In genomic region chr1:40951943-40952743, GRCh38 we compare ENCODE assay signal across 2 cellular contexts.
TF ChIP-seq lines count a peak whose summit lies in the region.

No MANE protein-coding gene starts in this region.

TF ChIP-seq in GM23338, 12 proteins besides CTCF, POLR2A, EP300 and RAD21:
- TF ChIP-seq EZH2phosphoT487 (IDR thresholded peaks at IDR 0.05; ENCODE audit: unreplicated experiment) (no peak), JUNB (IDR thresholded peaks at IDR 0.05; ENCODE audit: unreplicated experiment) (no peak), REST (IDR thresholded peaks at IDR 0.05; ENCODE audit: unreplicated experiment) (no peak), EZH2 (IDR thresholded peaks at IDR 0.05; ENCODE audit: low read depth, unreplicated experiment) (no peak), CREB1 (CRISPR knock-in tag; IDR thresholded peaks at IDR 0.05; ENCODE audit: low read depth) (no peak), POLR2AphosphoS5 (IDR thresholded peaks at IDR 0.05; ENCODE audit: low read depth) (no peak)
- TF ChIP-seq, protein P1, sequence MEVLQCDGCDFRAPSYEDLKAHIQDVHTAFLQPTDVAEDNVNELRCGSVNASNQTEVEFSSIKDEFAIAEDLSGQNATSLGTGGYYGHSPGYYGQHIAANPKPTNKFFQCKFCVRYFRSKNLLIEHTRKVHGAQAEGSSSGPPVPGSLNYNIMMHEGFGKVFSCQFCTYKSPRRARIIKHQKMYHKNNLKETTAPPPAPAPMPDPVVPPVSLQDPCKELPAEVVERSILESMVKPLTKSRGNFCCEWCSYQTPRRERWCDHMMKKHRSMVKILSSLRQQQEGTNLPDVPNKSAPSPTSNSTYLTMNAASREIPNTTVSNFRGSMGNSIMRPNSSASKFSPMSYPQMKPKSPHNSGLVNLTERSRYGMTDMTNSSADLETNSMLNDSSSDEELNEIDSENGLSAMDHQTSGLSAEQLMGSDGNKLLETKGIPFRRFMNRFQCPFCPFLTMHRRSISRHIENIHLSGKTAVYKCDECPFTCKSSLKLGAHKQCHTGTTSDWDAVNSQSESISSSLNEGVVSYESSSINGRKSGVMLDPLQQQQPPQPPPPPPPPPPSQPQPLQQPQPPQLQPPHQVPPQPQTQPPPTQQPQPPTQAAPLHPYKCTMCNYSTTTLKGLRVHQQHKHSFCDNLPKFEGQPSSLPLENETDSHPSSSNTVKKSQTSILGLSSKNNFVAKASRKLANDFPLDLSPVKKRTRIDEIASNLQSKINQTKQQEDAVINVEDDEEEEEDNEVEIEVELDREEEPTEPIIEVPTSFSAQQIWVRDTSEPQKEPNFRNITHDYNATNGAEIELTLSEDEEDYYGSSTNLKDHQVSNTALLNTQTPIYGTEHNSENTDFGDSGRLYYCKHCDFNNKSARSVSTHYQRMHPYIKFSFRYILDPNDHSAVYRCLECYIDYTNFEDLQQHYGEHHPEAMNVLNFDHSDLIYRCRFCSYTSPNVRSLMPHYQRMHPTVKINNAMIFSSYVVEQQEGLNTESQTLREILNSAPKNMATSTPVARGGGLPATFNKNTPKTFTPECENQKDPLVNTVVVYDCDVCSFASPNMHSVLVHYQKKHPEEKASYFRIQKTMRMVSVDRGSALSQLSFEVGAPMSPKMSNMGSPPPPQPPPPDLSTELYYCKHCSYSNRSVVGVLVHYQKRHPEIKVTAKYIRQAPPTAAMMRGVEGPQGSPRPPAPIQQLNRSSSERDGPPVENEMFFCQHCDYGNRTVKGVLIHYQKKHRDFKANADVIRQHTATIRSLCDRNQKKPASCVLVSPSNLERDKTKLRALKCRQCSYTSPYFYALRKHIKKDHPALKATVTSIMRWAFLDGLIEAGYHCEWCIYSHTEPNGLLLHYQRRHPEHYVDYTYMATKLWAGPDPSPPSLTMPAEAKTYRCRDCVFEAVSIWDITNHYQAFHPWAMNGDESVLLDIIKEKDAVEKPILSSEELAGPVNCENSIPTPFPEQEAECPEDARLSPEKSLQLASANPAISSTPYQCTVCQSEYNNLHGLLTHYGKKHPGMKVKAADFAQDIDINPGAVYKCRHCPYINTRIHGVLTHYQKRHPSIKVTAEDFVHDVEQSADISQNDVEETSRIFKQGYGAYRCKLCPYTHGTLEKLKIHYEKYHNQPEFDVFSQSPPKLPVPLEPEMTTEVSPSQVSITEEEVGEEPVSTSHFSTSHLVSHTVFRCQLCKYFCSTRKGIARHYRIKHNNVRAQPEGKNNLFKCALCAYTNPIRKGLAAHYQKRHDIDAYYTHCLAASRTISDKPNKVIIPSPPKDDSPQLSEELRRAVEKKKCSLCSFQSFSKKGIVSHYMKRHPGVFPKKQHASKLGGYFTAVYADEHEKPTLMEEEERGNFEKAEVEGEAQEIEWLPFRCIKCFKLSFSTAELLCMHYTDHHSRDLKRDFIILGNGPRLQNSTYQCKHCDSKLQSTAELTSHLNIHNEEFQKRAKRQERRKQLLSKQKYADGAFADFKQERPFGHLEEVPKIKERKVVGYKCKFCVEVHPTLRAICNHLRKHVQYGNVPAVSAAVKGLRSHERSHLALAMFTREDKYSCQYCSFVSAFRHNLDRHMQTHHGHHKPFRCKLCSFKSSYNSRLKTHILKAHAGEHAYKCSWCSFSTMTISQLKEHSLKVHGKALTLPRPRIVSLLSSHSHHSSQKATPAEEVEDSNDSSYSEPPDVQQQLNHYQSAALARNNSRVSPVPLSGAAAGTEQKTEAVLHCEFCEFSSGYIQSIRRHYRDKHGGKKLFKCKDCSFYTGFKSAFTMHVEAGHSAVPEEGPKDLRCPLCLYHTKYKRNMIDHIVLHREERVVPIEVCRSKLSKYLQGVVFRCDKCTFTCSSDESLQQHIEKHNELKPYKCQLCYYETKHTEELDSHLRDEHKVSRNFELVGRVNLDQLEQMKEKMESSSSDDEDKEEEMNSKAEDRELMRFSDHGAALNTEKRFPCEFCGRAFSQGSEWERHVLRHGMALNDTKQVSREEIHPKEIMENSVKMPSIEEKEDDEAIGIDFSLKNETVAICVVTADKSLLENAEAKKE (CRISPR knock-in tag; IDR thresholded peaks at IDR 0.05): no peak

TF ChIP-seq in H1, 55 proteins besides CTCF, POLR2A, EP300 and RAD21 (continues in another document):
- TF ChIP-seq BCL11A (IDR thresholded peaks at IDR 0.05; ENCODE audit: low read depth in 2 of 2, low read length in 2 of 2): no peak
- no peak for TF ChIP-seq HDAC6 (IDR thresholded peaks at IDR 0.05; ENCODE audit: low read depth, low read length)
- TF ChIP-seq CHD1 (IDR thresholded peaks at IDR 0.05; ENCODE audit: low read depth, low read length): no peak
- no peak for TF ChIP-seq PHF8 (conservative IDR thresholded peaks at IDR 0.05; ENCODE audit: low read depth, low read length)
- TF ChIP-seq KDM1A (IDR thresholded peaks at IDR 0.05; ENCODE audit: borderline replicate concordance, low read length): no peak
- TF ChIP-seq KDM4A (IDR thresholded peaks at IDR 0.05; ENCODE audit: low read depth, low read length, severe bottlenecking): no peak
- TF ChIP-seq CHD2 (IDR thresholded peaks at IDR 0.05; ENCODE audit: low read length): peak; percentile 49; the same call in 1 of the 2 replicates
- no peak for TF ChIP-seq TBP (IDR thresholded peaks at IDR 0.05; ENCODE audit: low read depth, low read length)
- no peak for TF ChIP-seq EGR1 (IDR thresholded peaks at IDR 0.05; ENCODE audit: borderline replicate concordance, low read depth, low read length)
- peak; percentile 80 for TF ChIP-seq YY1 (IDR thresholded peaks at IDR 0.05; ENCODE audit: low read depth, low read length)
- TF ChIP-seq RNF2 (IDR thresholded peaks at IDR 0.05; ENCODE audit: borderline replicate concordance, low read depth, low read length, missing control alignments, poor library complexity, severe bottlenecking): no peak
- TF ChIP-seq BACH1 (IDR thresholded peaks at IDR 0.05; ENCODE audit: low read length): no peak
- TF ChIP-seq SP1 (IDR thresholded peaks at IDR 0.05; ENCODE audit: low read depth, low read length): no peak
- TF ChIP-seq NANOG (IDR thresholded peaks at IDR 0.05; ENCODE audit: insufficient read depth, low read depth, low read length, poor library complexity, severe bottlenecking): peak; percentile 33
- TF ChIP-seq SIRT6 (IDR thresholded peaks at IDR 0.05; ENCODE audit: low read length): no peak
- TF ChIP-seq KDM5A (IDR thresholded peaks at IDR 0.05; ENCODE audit: low read length): no peak
- TF ChIP-seq GTF2F1 (IDR thresholded peaks at IDR 0.05; ENCODE audit: borderline replicate concordance, low read depth, low read length): no peak
- no peak for TF ChIP-seq CBX8 (IDR thresholded peaks at IDR 0.05; ENCODE audit: borderline replicate concordance, low read depth, low read length)
- TF ChIP-seq RFX5 (IDR thresholded peaks at IDR 0.05; ENCODE audit: borderline replicate concordance, low read depth, low read length): no peak; the same call in 1 of the 2 replicates
- no peak for TF ChIP-seq RXRA (IDR thresholded peaks at IDR 0.05; ENCODE audit: insufficient read depth, low read depth, low read length)
- no peak for TF ChIP-seq TAF7 (optimal IDR thresholded peaks at IDR 0.05; ENCODE audit: borderline replicate concordance, low read depth, low read length)
- no peak for TF ChIP-seq SIX5 (IDR thresholded peaks at IDR 0.05; ENCODE audit: low read depth, low read length)
- TF ChIP-seq TEAD4 (IDR thresholded peaks at IDR 0.05; ENCODE audit: low read depth, low read length): no peak
- TF ChIP-seq ASH2L (IDR thresholded peaks at IDR 0.05; ENCODE audit: low read length): no peak
- no peak for TF ChIP-seq EZH2 (IDR thresholded peaks at IDR 0.05; ENCODE audit: low read depth, low read length, severe bottlenecking)
- TF ChIP-seq JUND (IDR thresholded peaks at IDR 0.05; ENCODE audit: low read length): peak; percentile 19; the same call in 1 of the 2 replicates
- no peak for TF ChIP-seq NRF1 (IDR thresholded peaks at IDR 0.05; ENCODE audit: low read depth, low read length)
- TF ChIP-seq, protein P2, sequence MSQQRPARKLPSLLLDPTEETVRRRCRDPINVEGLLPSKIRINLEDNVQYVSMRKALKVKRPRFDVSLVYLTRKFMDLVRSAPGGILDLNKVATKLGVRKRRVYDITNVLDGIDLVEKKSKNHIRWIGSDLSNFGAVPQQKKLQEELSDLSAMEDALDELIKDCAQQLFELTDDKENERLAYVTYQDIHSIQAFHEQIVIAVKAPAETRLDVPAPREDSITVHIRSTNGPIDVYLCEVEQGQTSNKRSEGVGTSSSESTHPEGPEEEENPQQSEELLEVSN (IDR thresholded peaks at IDR 0.05): peak; percentile 72; the same call in 1 of the 2 replicates
- TF ChIP-seq SAP30 (IDR thresholded peaks at IDR 0.05; ENCODE audit: insufficient read depth, insufficient replicate concordance, low read length): no peak
- no peak for TF ChIP-seq SP2 (IDR thresholded peaks at IDR 0.05; ENCODE audit: low read length)
- TF ChIP-seq SUZ12 (IDR thresholded peaks at IDR 0.05; ENCODE audit: low read length): no peak
- no peak for TF ChIP-seq RBBP5 (IDR thresholded peaks at IDR 0.05; ENCODE audit: borderline replicate concordance, low read depth, low read length)
- no peak; the same call in 1 of the 2 replicates for TF ChIP-seq SP4 (IDR thresholded peaks at IDR 0.05; ENCODE audit: low read length)
- no peak for TF ChIP-seq TAF1 (IDR thresholded peaks at IDR 0.05; ENCODE audit: low read depth, low read length)
- no peak for TF ChIP-seq JUN (IDR thresholded peaks at IDR 0.05; ENCODE audit: low read depth, low read length)
- TF ChIP-seq SRF (IDR thresholded peaks at IDR 0.05; ENCODE audit: low read depth, low read length): no peak
- TF ChIP-seq GABPA (IDR thresholded peaks at IDR 0.05; ENCODE audit: borderline replicate concordance, insufficient read depth, low read length): no peak
- TF ChIP-seq TCF12 (IDR thresholded peaks at IDR 0.05; ENCODE audit: low read depth, low read length): peak; percentile 83; the same call in 1 of the 2 replicates
- no peak for TF ChIP-seq CTBP2 (IDR thresholded peaks at IDR 0.05; ENCODE audit: borderline replicate concordance, insufficient read depth, insufficient read length, low read length)
- no peak for TF ChIP-seq MAFK (IDR thresholded peaks at IDR 0.05; ENCODE audit: low read depth, low read length)
- no peak for TF ChIP-seq CEBPB (IDR thresholded peaks at IDR 0.05; ENCODE audit: low read depth, low read length)
- TF ChIP-seq, protein P3, sequence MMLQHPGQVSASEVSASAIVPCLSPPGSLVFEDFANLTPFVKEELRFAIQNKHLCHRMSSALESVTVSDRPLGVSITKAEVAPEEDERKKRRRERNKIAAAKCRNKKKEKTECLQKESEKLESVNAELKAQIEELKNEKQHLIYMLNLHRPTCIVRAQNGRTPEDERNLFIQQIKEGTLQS (IDR thresholded peaks at IDR 0.05; ENCODE audit: insufficient read depth, low read depth, low read length): peak; percentile 18; the same call in 1 of the 2 replicates
- TF ChIP-seq FOSL1 (IDR thresholded peaks at IDR 0.05; ENCODE audit: insufficient read depth, low read depth, low read length): no peak
- no peak for TF ChIP-seq USF2 (IDR thresholded peaks at IDR 0.05; ENCODE audit: low read length)
- no peak for TF ChIP-seq BRCA1 (IDR thresholded peaks at IDR 0.05; ENCODE audit: low read depth, low read length)
- no peak; a peak in 1 of 4 replicates for TF ChIP-seq SIN3A (conservative IDR thresholded peaks at IDR 0.05 in 1 of 2, IDR thresholded peaks at IDR 0.05 in 1 of 2; ENCODE audit: low read depth in 1 of 2, low read length in 2 of 2)
- TF ChIP-seq POU5F1 (IDR thresholded peaks at IDR 0.05; ENCODE audit: low read depth, low read length): no peak
- TF ChIP-seq POLR2AphosphoS5 (IDR thresholded peaks at IDR 0.05; ENCODE audit: low read depth, low read length): no peak
- TF ChIP-seq CBX5 (IDR thresholded peaks at IDR 0.05; ENCODE audit: low read depth, low read length): no peak
- TF ChIP-seq HDAC2 (IDR thresholded peaks at IDR 0.05; ENCODE audit: borderline replicate concordance in 1 of 2, low read depth in 2 of 2, low read length in 2 of 2): no peak
